ENCODE assay signal across 19 cellular contexts in the genomic region with DNA sequence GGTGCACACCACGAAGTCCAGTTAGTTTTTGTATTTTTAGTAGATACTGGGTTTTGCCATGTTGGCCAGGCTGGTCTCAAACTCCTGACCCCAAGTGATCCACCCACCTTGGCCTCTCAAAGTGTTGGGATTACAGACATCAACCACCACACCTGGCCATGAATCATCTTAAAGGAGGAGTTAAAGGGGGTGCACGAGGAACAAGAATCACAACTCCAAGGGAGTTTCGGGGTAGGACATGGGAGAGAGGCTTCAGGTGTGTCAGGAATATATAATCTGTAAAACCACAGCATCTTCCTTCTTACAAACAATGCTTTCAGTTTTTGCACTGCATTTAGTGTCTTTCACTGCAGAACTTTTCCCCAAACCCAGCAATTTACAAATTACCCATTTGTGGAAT.
DNase-seq lines count a peak whose midpoint lies in the region; ATAC-seq, FAIRE-seq and TF ChIP-seq lines count a peak whose summit lies in the region.
"Had no signal": no experiment of that assay in that cellular context is flagged by ENCODE, and none has a peak within 500 bp of the region (broad histone marks: within the 10 kb centered on the region; RNA-seq: fewer than 3 reads in every experiment).

No MANE protein-coding gene starts in this region.

- H3K23ac ChIP-seq in IMR-90 (ENCODE audit: low read depth, low read length): no peak overlapping the region

- H3K14ac ChIP-seq in IMR-90 (replicated peaks; ENCODE audit: low read depth, low read length): peak overlapping the region; percentile 48

- TF ChIP-seq CTCF in IMR-90 (conservative IDR thresholded peaks at IDR 0.05; ENCODE audit: low read depth, low read length): no peak
- no peak for TF ChIP-seq CTCF in astrocyte (IDR thresholded peaks at IDR 0.05; ENCODE audit: insufficient read depth, low read depth, low read length)
- TF ChIP-seq CTCF in foreskin keratinocyte (conservative IDR thresholded peaks at IDR 0.05): no peak
- no peak for TF ChIP-seq CTCF in uterus (IDR thresholded peaks at IDR 0.05)

- BruUV-seq in IMR-90 (replicated peaks; lab: Mats Ljungman, UMichigan): no TSS peak

- peak overlapping the region; percentile 72 for H4K5ac ChIP-seq in IMR-90 (ENCODE audit: low read depth, low read length)

- H3K36me3 Mint-ChIP-seq in astrocyte (ENCODE audit: low read depth, unreplicated experiment): no peaks in the 10 kb centered on the region
- H3K36me3 Mint-ChIP-seq: CD4-positive, alpha-beta memory T cell; IgD-negative memory B cell had no signal

- H3K9me1 ChIP-seq in IMR-90 (ENCODE audit: insufficient read depth, low read length): peaks cover 4% of the 10 kb centered on the region; the same call in 1 of the 2 replicates

- dilution Hi-C loops in IMR-90 (cut with HindIII; ENCODE audit: low sequenced_read_pairs, unreplicated experiment): no loop called here

- H3K4me1 ChIP-seq in IMR-90 (ENCODE audit: control insufficient read depth, insufficient read depth, low read length) (peaks cover 2% of the 10 kb centered on the region; the same call in 1 of the 2 replicates), astrocyte (ENCODE audit: insufficient read depth, low read length) (peaks cover 11% of the 10 kb centered on the region), foreskin keratinocyte (peaks cover 25% of the 10 kb centered on the region), uterus (no peaks in the 10 kb centered on the region)

- H2BK5ac ChIP-seq in IMR-90 (ENCODE audit: low read depth, low read length, poor library complexity, severe bottlenecking): peak overlapping the region; percentile 55

- H3K79me1 ChIP-seq in IMR-90 (ENCODE audit: low read depth in 1 of 2, low read length in 2 of 2): no peaks in the 10 kb centered on the region

- H3K27ac Mint-ChIP-seq in astrocyte (ENCODE audit: unreplicated experiment): peak overlapping the region; percentile 53
- H3K27ac Mint-ChIP-seq: IgD-negative memory B cell had no signal

- no peaks in the 10 kb centered on the region for H4K20me1 ChIP-seq in IMR-90 (ENCODE audit: insufficient read depth, low read length)
- H4K20me1 ChIP-seq in astrocyte (ENCODE audit: insufficient read depth, low read length): no peaks in the 10 kb centered on the region

- intact Hi-C loops in IMR-90 (cut with micrococcal nuclease): no loop called here
- intact Hi-C loops in cardiac septum (cut with DNase I): no loop called here
- intact Hi-C loops in uterus (cut with DNase I; ENCODE audit: low total_unique reads): no loop called here

- H3K4me3 Mint-ChIP-seq in astrocyte (ENCODE audit: unreplicated experiment): no peak overlapping the region
- H3K4me3 Mint-ChIP-seq: CD4-positive, alpha-beta memory T cell; IgD-negative memory B cell had no signal

- H3K9ac ChIP-seq in IMR-90 (ENCODE audit: low read depth, low read length): no peak overlapping the region
- no peak overlapping the region for H3K9ac ChIP-seq in astrocyte (ENCODE audit: low read length)
- H3K9ac ChIP-seq: KMS-11 had no signal

- H3K27me3 Mint-ChIP-seq in astrocyte (ENCODE audit: low read depth, unreplicated experiment): no peaks in the 10 kb centered on the region
- H3K27me3 Mint-ChIP-seq: CD4-positive, alpha-beta memory T cell; IgD-negative memory B cell had no signal

- H2AK9ac ChIP-seq in IMR-90 (replicated peaks; ENCODE audit: low read depth, low read length, poor library complexity): no peak overlapping the region

- no peak for TF ChIP-seq RAD21 in IMR-90 (IDR thresholded peaks at IDR 0.05; ENCODE audit: low read length)

- peak overlapping the region; percentile 85; the same call in 1 of the 2 replicates for H3K4ac ChIP-seq in IMR-90 (ENCODE audit: low read depth, low read length)

- CTCF ChIA-PET in IMR-90 (lab: Yijun Ruan, JAX): interaction anchor here (1.2 kb wide), 1 partner anchor 11 kb away, joined by 3 read pairs; no protein-coding TSS in a partner anchor

- peak overlapping the region; percentile 91 for H2AK5ac ChIP-seq in IMR-90 (ENCODE audit: low read depth, low read length)

- H3K79me2 ChIP-seq in astrocyte (ENCODE audit: insufficient read depth, low read length): no peaks in the 10 kb centered on the region

- H3K4me1 Mint-ChIP-seq in astrocyte (ENCODE audit: low read depth, unreplicated experiment): peaks cover 14% of the 10 kb centered on the region

- no peak overlapping the region for H2AFZ ChIP-seq in IMR-90 (replicated peaks; ENCODE audit: low read length, poor library complexity)
- H2AFZ ChIP-seq in astrocyte (ENCODE audit: low read depth, low read length): no peak overlapping the region

- POLR2A ChIA-PET in IMR-90 (lab: Charles Lee; ENCODE audit: unreplicated experiment): no interaction called here

- H3K4me2 ChIP-seq in IMR-90 (ENCODE audit: low read depth, low read length) (no peak overlapping the region), astrocyte (ENCODE audit: low read length) (no peak overlapping the region)
- H3K4me2 ChIP-seq: KMS-11 had no signal

- no peak for TF ChIP-seq POLR2A in IMR-90 (IDR thresholded peaks at IDR 0.05; ENCODE audit: low read depth, low read length)
- TF ChIP-seq POLR2A in uterus (IDR thresholded peaks at IDR 0.05): no peak

- peak overlapping the region; percentile 55; the same call in 1 of the 3 replicates for H2BK15ac ChIP-seq in IMR-90 (ENCODE audit: low read depth, low read length)

- FAIRE-seq in astrocyte (lab: Jason Lieb, UNC): no peak
- FAIRE-seq: G401.6 had no signal

- peak overlapping the region; percentile 83 for H3K18ac ChIP-seq in IMR-90 (ENCODE audit: low read depth, low read length)

- H3K27me3 ChIP-seq in IMR-90 (ENCODE audit: control insufficient read depth, insufficient read depth, low read length) (no peaks in the 10 kb centered on the region), astrocyte (ENCODE audit: insufficient read depth, low read length) (no peaks in the 10 kb centered on the region), foreskin keratinocyte (no peaks in the 10 kb centered on the region), uterus (no peaks in the 10 kb centered on the region)

- H3K9me3 ChIP-seq in IMR-90 (ENCODE audit: control insufficient read depth, insufficient read depth, low read length) (no peaks in the 10 kb centered on the region), astrocyte (ENCODE audit: insufficient read depth, low read depth, low read length) (no peaks in the 10 kb centered on the region), uterus (no peaks in the 10 kb centered on the region)

- no peaks in the 10 kb centered on the region for H3K36me3 ChIP-seq in IMR-90 (ENCODE audit: control insufficient read depth, insufficient read depth, low read length)
- no peaks in the 10 kb centered on the region for H3K36me3 ChIP-seq in astrocyte (ENCODE audit: insufficient read depth, low read length)
- H3K36me3 ChIP-seq in uterus: no peaks in the 10 kb centered on the region

- H4K8ac ChIP-seq in IMR-90 (ENCODE audit: low read depth in 2 of 2, low read length in 2 of 2): peak overlapping the region; percentile 70 to 84; a peak in 2 of 4 replicates

- H2BK120ac ChIP-seq in IMR-90 (ENCODE audit: low read depth, low read length): peak overlapping the region; percentile 57

- no peak overlapping the region for H3K4me3 ChIP-seq in IMR-90 (ENCODE audit: insufficient read depth, low read depth, low read length)
- H3K4me3 ChIP-seq in astrocyte (ENCODE audit: insufficient read depth, low read depth, low read length): no peak overlapping the region
- H3K4me3 ChIP-seq in uterus: no peak overlapping the region

- ATAC-seq in IMR-90 (ENCODE audit: low read depth) (no peak), foreskin keratinocyte (peak; percentile 85)
- ATAC-seq: Panc1 had no signal

- in situ Hi-C loops in IMR-90 (cut with MboI; ENCODE audit: low sequenced_read_pairs): no loop called here

- peak overlapping the region; percentile 70 for H4K91ac ChIP-seq in IMR-90 (ENCODE audit: insufficient read depth, low read depth, low read length)

- no CpG with 5 or more reads among the region's 3 CpGs for WGBS in IMR-90 (ENCODE audit: extremely low coverage in 2 of 2, insufficient read length in 1 of 2), 2 experiments

- peak overlapping the region; percentile 86 for H2BK20ac ChIP-seq in IMR-90 (ENCODE audit: low read depth, low read length)

- no peaks in the 10 kb centered on the region for H3K9me3 Mint-ChIP-seq in astrocyte (ENCODE audit: unreplicated experiment)
- H3K9me3 Mint-ChIP-seq: IgD-negative memory B cell had no signal

- DNase-seq in IMR-90 (no peak), astrocyte (ENCODE audit: low read depth) (no peak), foreskin keratinocyte (peak; percentile 58 to 84), hypothalamus (lab: John Stamatoyannopoulos, UW) (no peak), cardiac septum (ENCODE audit: low spot score) (no peak), uterus (no peak), NCI-H345 treated with DMSO at 0.1 percent for 48 hours (lab: John Stamatoyannopoulos, UW; ENCODE audit: unreplicated experiment) (no peak)
- DNase-seq: C1 segment of cervical spinal cord; CD4-positive, alpha-beta memory T cell; COR-L47; MM.1S; NCI-H2029; NCI-H446 treated with DMSO at 0.1 percent for 48 hours; NCI-H526; SIG-M5 had no signal

- H3K27ac ChIP-seq in IMR-90 (ENCODE audit: insufficient read depth, low read length) (peak overlapping the region; percentile 24; the same call in 1 of the 2 replicates), astrocyte (ENCODE audit: low read depth, low read length) (no peak overlapping the region), foreskin keratinocyte (peak overlapping the region; percentile 90), uterus (no peak overlapping the region)
- H3K27ac ChIP-seq: KMS-11 had no signal

- no peak overlapping the region for H3K56ac ChIP-seq in IMR-90 (ENCODE audit: extremely low read depth, insufficient read depth, low read length)

TF ChIP-seq in IMR-90, 13 proteins besides CTCF, POLR2A, EP300 and RAD21 (continues in another document):
- TF ChIP-seq SMC3 (IDR thresholded peaks at IDR 0.05; ENCODE audit: low read depth, low read length): no peak
- TF ChIP-seq NFE2L2 (IDR thresholded peaks at IDR 0.05; ENCODE audit: low read depth, low read length): no peak
- TF ChIP-seq CHD1 (IDR thresholded peaks at IDR 0.05; ENCODE audit: low read depth, low read length): no peak
- TF ChIP-seq RCOR1 (IDR thresholded peaks at IDR 0.05; ENCODE audit: insufficient replicate concordance, low read length): no peak
- no peak for TF ChIP-seq CEBPB (IDR thresholded peaks at IDR 0.05; ENCODE audit: low read depth, low read length)
- TF ChIP-seq, protein P1, sequence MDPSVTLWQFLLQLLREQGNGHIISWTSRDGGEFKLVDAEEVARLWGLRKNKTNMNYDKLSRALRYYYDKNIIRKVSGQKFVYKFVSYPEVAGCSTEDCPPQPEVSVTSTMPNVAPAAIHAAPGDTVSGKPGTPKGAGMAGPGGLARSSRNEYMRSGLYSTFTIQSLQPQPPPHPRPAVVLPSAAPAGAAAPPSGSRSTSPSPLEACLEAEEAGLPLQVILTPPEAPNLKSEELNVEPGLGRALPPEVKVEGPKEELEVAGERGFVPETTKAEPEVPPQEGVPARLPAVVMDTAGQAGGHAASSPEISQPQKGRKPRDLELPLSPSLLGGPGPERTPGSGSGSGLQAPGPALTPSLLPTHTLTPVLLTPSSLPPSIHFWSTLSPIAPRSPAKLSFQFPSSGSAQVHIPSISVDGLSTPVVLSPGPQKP (IDR thresholded peaks at IDR 0.05; ENCODE audit: borderline replicate concordance, low read depth, low read length): no peak

Comparison
In these comparisons a context has a peak if more than half of its experiments do, and no peak if none do; other contexts are left out.
1. DNase-seq: peak in foreskin keratinocyte (2 of 2); none in IMR-90 (single experiment), astrocyte (single experiment), hypothalamus (0 of 51), cardiac septum (single experiment), uterus (0 of 2) and NCI-H345 treated with DMSO at 0.1 percent for 48 hours (single experiment).
2. H3K27ac ChIP-seq: peak in IMR-90 (single experiment) and foreskin keratinocyte (single experiment); none in astrocyte (single experiment) and uterus (0 of 2).